ENCODE assay signal across 8 cellular contexts in genomic region chr12:70366581-70367267, GRCh38. TPM values are rescaled to one million over a fixed set of nuclear protein-coding genes. Genes with fewer than 3 reads are reported as not detected.
A peak's percentile ranks its signal among the peaks of the same experiment; 100 is the strongest.
DNase-seq lines count a peak whose midpoint lies in the region; ATAC-seq and TF ChIP-seq lines count a peak whose summit lies in the region.

No MANE protein-coding gene starts in this region.

- peak overlapping the region; percentile 99 for H3K4me2 ChIP-seq in mammary epithelial cell (ENCODE audit: insufficient read depth, low read depth, low read length)

- TF ChIP-seq CTCF in WTC11 (IDR thresholded peaks at IDR 0.05): no peak
- TF ChIP-seq CTCF in mammary epithelial cell (conservative IDR thresholded peaks at IDR 0.05 in 1 of 2, IDR thresholded peaks at IDR 0.05 in 1 of 2; ENCODE audit: extremely low read depth in 1 of 2, insufficient read depth in 1 of 2, low read depth in 1 of 2, low read length in 2 of 2): no peak

- in situ Hi-C loops in mammary epithelial cell (cut with MboI; ENCODE audit: low sequenced_read_pairs in 2 of 2): loop anchor here in 1 of 2 donors (25.0 kb wide), 2 partner anchors 196 to 479 kb away; no protein-coding TSS in a partner anchor

- H3K27ac Mint-ChIP-seq in WTC11: peak overlapping the region; percentile 72

- DNase-seq in NCI-H128 (lab: John Stamatoyannopoulos, UW; ENCODE audit: unreplicated experiment) (peak; percentile 27), WTC11 (ENCODE audit: low spot score) (peak; percentile 55), mammary epithelial cell (peak; percentile 61), kidney tubule cell (ENCODE audit: low spot score) (peak; percentile 47), RKO (ENCODE audit: low spot score) (no peak)
- peak; percentile 53 to 55 for DNase-seq in stimulated activated CD4-positive, alpha-beta T cell treated with anti-CD3 and anti-CD28 coated beads, Interleukin-2, amount 100 ng/mL, for 24 hours

- peak overlapping the region; percentile 91 for H3K4me3 Mint-ChIP-seq in WTC11

- H3K79me2 ChIP-seq in mammary epithelial cell (ENCODE audit: insufficient read depth, low read length): no peaks in the 10 kb centered on the region

- H3K9me3 Mint-ChIP-seq in WTC11: no peaks in the 10 kb centered on the region

- dilution Hi-C loops in mammary epithelial cell (cut with HindIII; ENCODE audit: low sequenced_read_pairs): no loop called here

- H3K27ac ChIP-seq in mammary epithelial cell (ENCODE audit: insufficient read depth, low read depth, low read length): no peak overlapping the region

- H3K9ac ChIP-seq in mammary epithelial cell (ENCODE audit: insufficient read depth, low read length): no peak overlapping the region

- peak overlapping the region; percentile 42 to 62 (median 60) for H3K4me3 ChIP-seq in mammary epithelial cell (replicated peaks in 1 of 3; ENCODE audit: insufficient read depth in 1 of 3, low read depth in 2 of 3, low read length in 3 of 3)

- ATAC-seq in GM18498 (IDR thresholded peaks at IDR 0.05; ENCODE audit: unreplicated experiment) (peak; percentile 55), HG02588 (IDR thresholded peaks at IDR 0.05; ENCODE audit: unreplicated experiment) (peak; percentile 34), WTC11 (peak; percentile 29)

- no peaks in the 10 kb centered on the region for H3K27me3 ChIP-seq in mammary epithelial cell (ENCODE audit: insufficient read depth, low read length)

- CTCF ChIA-PET in WTC11 (lab: Charles Lee): interaction anchor here (0.8 to 1.3 kb wide), 4 partner anchors 466 to 487 kb away, joined by 3 to 5 read pairs (median 4); no protein-coding TSS in a partner anchor
- CTCF ChIA-PET in mammary epithelial cell (lab: Charles Lee; ENCODE audit: low non-redundant PET): no interaction called here

- peak overlapping the region; percentile 90 for H2AFZ ChIP-seq in mammary epithelial cell (ENCODE audit: low read depth, low read length)

- peaks cover 19% of the 10 kb centered on the region for H3K4me1 ChIP-seq in mammary epithelial cell (ENCODE audit: insufficient read depth, low read length)

- H3K36me3 Mint-ChIP-seq in WTC11: peaks cover 19% of the 10 kb centered on the region

- peaks cover 3% of the 10 kb centered on the region; the same call in 1 of the 2 replicates for H3K27me3 Mint-ChIP-seq in WTC11 (ENCODE audit: low read depth)

- no TSS peak for BruUV-seq in mammary epithelial cell (replicated peaks; lab: Mats Ljungman, UMichigan)

- POLR2A ChIA-PET in WTC11 (lab: Charles Lee): interaction anchor here (0.6 to 2.2 kb wide), 5 partner anchors 9 to 587 kb away, joined by 3 to 12 read pairs (median 3); partner anchors contain the start of gene CNOT2

- no peaks in the 10 kb centered on the region for H3K9me3 ChIP-seq in mammary epithelial cell (replicated peaks; ENCODE audit: insufficient read depth, low read length)

- intact Hi-C loops in mammary epithelial cell (cut with micrococcal nuclease): loop anchor here (5.0 kb wide), 2 partner anchors 124 to 489 kb away; partner anchors contain the start of gene CNOT2

- WGBS in mammary epithelial cell (ENCODE audit: low coverage, missing lambda C conversion rate): 6% methylated on average over 13 of the region's 71 CpGs

- H3K36me3 ChIP-seq in mammary epithelial cell (ENCODE audit: insufficient read depth, low read length): no peaks in the 10 kb centered on the region

- H3K4me1 Mint-ChIP-seq in WTC11: peaks cover 25% of the 10 kb centered on the region

- no peaks in the 10 kb centered on the region for H4K20me1 ChIP-seq in mammary epithelial cell (ENCODE audit: insufficient read depth, low read length)

TF ChIP-seq in WTC11, 78 proteins besides CTCF, POLR2A, EP300 and RAD21:
- 0 out of 2 replicates have a peak, but pooled peaks have one; percentile 64 for TF ChIP-seq FOXP1 (CRISPR knock-in tag; IDR thresholded peaks at IDR 0.05; ENCODE audit: borderline replicate concordance)
- no peak for TF ChIP-seq TP53 (CRISPR knock-in tag; IDR thresholded peaks at IDR 0.05)
- TF ChIP-seq CREB1 (CRISPR knock-in tag; IDR thresholded peaks at IDR 0.05): no peak
- 0 out of 2 replicates have a peak, but pooled peaks have one; percentile 28 for TF ChIP-seq FOXP4 (CRISPR knock-in tag; IDR thresholded peaks at IDR 0.05)
- peak; percentile 57 for TF ChIP-seq MAX (CRISPR knock-in tag; IDR thresholded peaks at IDR 0.05)
- TF ChIP-seq TEAD4 (CRISPR knock-in tag; IDR thresholded peaks at IDR 0.05): no peak
- TF ChIP-seq NR3C1 (CRISPR knock-in tag; conservative IDR thresholded peaks at IDR 0.05; ENCODE audit: low read depth): no peak
- peak; percentile 39; the same call in 1 of the 2 replicates for TF ChIP-seq ZNF138 (CRISPR knock-in tag; conservative IDR thresholded peaks at IDR 0.05)
- peak; percentile 66 for TF ChIP-seq ETV6 (CRISPR knock-in tag; IDR thresholded peaks at IDR 0.05)
- 0 out of 2 replicates have a peak, but pooled peaks have one; percentile 35 for TF ChIP-seq ZNF219 (CRISPR knock-in tag; IDR thresholded peaks at IDR 0.05; ENCODE audit: borderline replicate concordance)
- TF ChIP-seq STAT6 (CRISPR knock-in tag; conservative IDR thresholded peaks at IDR 0.05; ENCODE audit: low read depth): no peak
- TF ChIP-seq SP1 (CRISPR knock-in tag; conservative IDR thresholded peaks at IDR 0.05): peak; percentile 32; the same call in 1 of the 2 replicates
- TF ChIP-seq TEAD1 (CRISPR knock-in tag; IDR thresholded peaks at IDR 0.05): peak; percentile 76; the same call in 1 of the 2 replicates
- peak; percentile 41; the same call in 1 of the 2 replicates for TF ChIP-seq ESRRA (CRISPR knock-in tag; IDR thresholded peaks at IDR 0.05; ENCODE audit: borderline replicate concordance)
- TF ChIP-seq JUN (CRISPR knock-in tag; IDR thresholded peaks at IDR 0.05): peak; percentile 30; the same call in 1 of the 2 replicates

RNA-seq across cellular contexts. Expression of gene KCNMB4, which starts 0.6 kb away (rescaled TPM):
- total RNA-seq in WTC11 (2021) (21.5 to 23.3 TPM (median 21.5 TPM) in 3 replicates), mammary epithelial cell (1 to 10 TPM in 1 of 2 donors, under 1 TPM in 1; 0.28 to 1.0 TPM)
- polyA plus RNA-seq in mammary epithelial cell: 0.83 TPM
- polyA minus RNA-seq in mammary epithelial cell: 0.98 TPM

Comparison
In these comparisons a context has a peak if more than half of its experiments do, and no peak if none do; other contexts are left out.
1. RNA of gene KCNMB4, which starts 0.6 kb away (total RNA-seq): 21.5 to 23.3 TPM in WTC11; 0.28 to 1.0 TPM in mammary epithelial cell; every median in the first group is over 10 times any median in the second.
2. Peak in every context shown above with its lines, with median percentiles within 50 percentile points of each other: ATAC-seq.